8 cellular contexts compared by ENCODE assay signal in genomic region chr6:139372326-139373153, GRCh38. TPM values are rescaled to one million over a fixed set of nuclear protein-coding genes. Genes with fewer than 3 reads are reported as not detected.
A peak's percentile ranks its signal among the peaks of the same experiment; 100 is the strongest.
DNase-seq lines count a peak whose midpoint lies in the region; ATAC-seq, FAIRE-seq and TF ChIP-seq lines count a peak whose summit lies in the region.

No MANE protein-coding gene starts in this region.

- intact Hi-C loops in K562 (cut with micrococcal nuclease): loop anchor here (5.0 to 10.0 kb wide), 4 partner anchors 215 to 510 kb away; no protein-coding TSS in a partner anchor
- intact Hi-C loops in lower leg skin (cut with DNase I; ENCODE audit: low total_unique reads): no loop called here

- peak overlapping the region; percentile 94 for H3K9ac ChIP-seq in K562 (ENCODE audit: insufficient read depth in 1 of 2, low read depth in 2 of 2, low read length in 2 of 2)

- ATAC-seq in K562: no peak

- in situ Hi-C loops in K562 (cut with MboI): loop anchor here (10.0 kb wide), 1 partner anchor 142 kb away; no protein-coding TSS in a partner anchor

- no peaks in the 10 kb centered on the region for H3K9me3 ChIP-seq in K562 (replicated peaks; ENCODE audit: control insufficient read depth, insufficient read depth, low read depth, low read length)

- no peak for TF ChIP-seq CTCF in HFFc6 (IDR thresholded peaks at IDR 0.05)
- TF ChIP-seq CTCF in K562 (IDR thresholded peaks at IDR 0.05 in 2 of 3, conservative IDR thresholded peaks at IDR 0.05 in 1 of 3; ENCODE audit: insufficient read depth in 2 of 3, low read depth in 1 of 3, low read length in 3 of 3): no peak
- TF ChIP-seq CTCF in lower leg skin (IDR thresholded peaks at IDR 0.05): no peak
- no peak for TF ChIP-seq CTCF in type B pancreatic cell (conservative IDR thresholded peaks at IDR 0.05)

- CTCF ChIA-PET in K562 (lab: Yijun Ruan, JAX; ENCODE audit: low intra/inter-chr PET ratio): interaction anchor here (0.7 to 1.5 kb wide), 5 partner anchors 448 to 1069 kb away, joined by 3 to 5 read pairs (median 4); no protein-coding TSS in a partner anchor

- H3K27ac Mint-ChIP-seq in HFFc6: peak overlapping the region; percentile 98
- H3K27ac Mint-ChIP-seq in type B pancreatic cell: peak overlapping the region; percentile 85

- H3K4me3 Mint-ChIP-seq in HFFc6 (peak overlapping the region; percentile 98), type B pancreatic cell (peak overlapping the region; percentile 100)

- peaks cover 24% of the 10 kb centered on the region for H3K36me3 ChIP-seq in ACC112 (ENCODE audit: insufficient read depth, low read length)
- peaks cover 26% of the 10 kb centered on the region for H3K36me3 ChIP-seq in K562 (ENCODE audit: control insufficient read depth, insufficient read depth, low read length)

- POLR2A ChIA-PET in K562 (lab: Yijun Ruan, JAX): interaction anchor here (0.5 to 4.3 kb wide), 45 partner anchors 8 to 755 kb away, joined by 3 to 41 read pairs (median 4); no protein-coding TSS in a partner anchor

- H3K27me3 Mint-ChIP-seq in HFFc6 (ENCODE audit: insufficient read depth) (peaks cover 48% of the 10 kb centered on the region), type B pancreatic cell (peaks cover 4% of the 10 kb centered on the region)

- no peak for TF ChIP-seq POLR2A in K562 (conservative IDR thresholded peaks at IDR 0.05)
- TF ChIP-seq POLR2A in lower leg skin (IDR thresholded peaks at IDR 0.05): no peak

- peak overlapping the region; percentile 98 for H3K4me2 ChIP-seq in K562 (ENCODE audit: insufficient read depth, low read length)

- H3K9me3 Mint-ChIP-seq in HFFc6 (peaks cover 22% of the 10 kb centered on the region), type B pancreatic cell (peaks cover 3% of the 10 kb centered on the region)

- H2AFZ ChIP-seq in ACC112 (ENCODE audit: low read length, unreplicated experiment) (no peak overlapping the region), K562 (ENCODE audit: low read depth, low read length) (no peak overlapping the region)

- H3K4me1 Mint-ChIP-seq in HFFc6 (ENCODE audit: low read depth): peaks cover 57% of the 10 kb centered on the region
- peaks cover 57% of the 10 kb centered on the region for H3K4me1 Mint-ChIP-seq in type B pancreatic cell (ENCODE audit: unreplicated experiment)

- no TSS peak for BruUV-seq in K562 (replicated peaks; lab: Mats Ljungman, UMichigan)

- no peak for TF ChIP-seq EP300 in K562 (IDR thresholded peaks at IDR 0.05; ENCODE audit: low read length)

- H3K4me3 ChIP-seq in ACC112 (ENCODE audit: low read depth, low read length) (peak overlapping the region; percentile 94), K562 (peak overlapping the region; percentile 83), lower leg skin (ENCODE audit: low read depth, poor library complexity, severe bottlenecking) (peak overlapping the region; percentile 77)

- H3K79me2 ChIP-seq in ACC112 (ENCODE audit: control insufficient read depth, insufficient read depth, low read length, unreplicated experiment) (peaks cover 32% of the 10 kb centered on the region), K562 (ENCODE audit: control insufficient read depth, insufficient read depth, low read length) (peaks cover 42% of the 10 kb centered on the region)

- peaks cover 21% of the 10 kb centered on the region for H4K20me1 ChIP-seq in K562 (replicated peaks; ENCODE audit: control insufficient read depth, insufficient read depth, low read length)

- no peaks in the 10 kb centered on the region for H3K27me3 ChIP-seq in ACC112 (ENCODE audit: insufficient read depth, low read length)
- no peaks in the 10 kb centered on the region for H3K27me3 ChIP-seq in K562 (ENCODE audit: control insufficient read depth in 2 of 2, insufficient read depth in 2 of 2, low read length in 2 of 2)

- peak; percentile 74 for DNase-seq in HFFc6
- DNase-seq in K562 (ENCODE audit: extremely low read depth in 1 of 4, low spot score in 3 of 4): peak in 1 of 4 experiments; percentile 19
- no peak for DNase-seq in lower leg skin (ENCODE audit: low spot score in 2 of 2)
- DNase-seq in type B pancreatic cell (ENCODE audit: extremely low spot score, unreplicated experiment): no peak
- DNase-seq in epidermal melanocyte (ENCODE audit: insufficient read length, low spot score): no peak
- DNase-seq in NCI-H128 (lab: John Stamatoyannopoulos, UW; ENCODE audit: unreplicated experiment): no peak
- DNase-seq in NOMO-1 treated with DMSO at 0.1 percent for 48 hours (lab: John Stamatoyannopoulos, UW; ENCODE audit: unreplicated experiment): no peak

- TF ChIP-seq RAD21 in K562 (CRISPR knock-in tag; conservative IDR thresholded peaks at IDR 0.05 in 1 of 2, IDR thresholded peaks at IDR 0.05 in 1 of 2): no peak

- H3K36me3 Mint-ChIP-seq in HFFc6 (ENCODE audit: low read depth): peaks cover 44% of the 10 kb centered on the region
- H3K36me3 Mint-ChIP-seq in type B pancreatic cell: peaks cover 23% of the 10 kb centered on the region

- FAIRE-seq in K562 (lab: Jason Lieb, UNC): no peak

- WGBS in K562 (ENCODE audit: insufficient coverage, low coverage, missing lambda C conversion rate): 1% methylated on average over 14 of the region's 14 CpGs
- WGBS in lower leg skin, 2 donors: 0 to 3% methylated on average over 14 of the region's 14 CpGs

- H3K27ac ChIP-seq in ACC112 (ENCODE audit: low read depth, low read length) (peak overlapping the region; percentile 90), K562 (ENCODE audit: extremely low read depth, low read depth, low read length) (peak overlapping the region; percentile 97)

- H3K4me1 ChIP-seq in ACC112 (ENCODE audit: control insufficient read depth, insufficient read depth, low read length, unreplicated experiment) (peaks cover 29% of the 10 kb centered on the region), K562 (replicated peaks in 1 of 2; ENCODE audit: control insufficient read depth in 2 of 2, insufficient read depth in 2 of 2, low read length in 2 of 2) (peaks cover 28 to 38% of the 10 kb centered on the region in 2 experiments)

- H3K9me1 ChIP-seq in K562 (ENCODE audit: control insufficient read depth, insufficient read depth, low read length): no peaks in the 10 kb centered on the region

TF ChIP-seq in K562, 482 proteins besides CTCF, POLR2A, EP300 and RAD21 (continues in another document):
- no peak for TF ChIP-seq KAT8 (IDR thresholded peaks at IDR 0.05; ENCODE audit: low read depth)
- no peak; the same call in 1 of the 2 replicates for TF ChIP-seq DMBX1 (CRISPR knock-in tag; IDR thresholded peaks at IDR 0.05; ENCODE audit: borderline replicate concordance)
- no peak for TF ChIP-seq CUX1 (CRISPR knock-in tag; IDR thresholded peaks at IDR 0.05)

RNA-seq across cellular contexts. Expression of gene CITED2, which starts 1.9 kb away (rescaled TPM):
- 1,000 to 10,000 TPM; 1,147 to 1,717 (median 1,616) TPM for total RNA-seq in HFFc6 (2021; fragmentation: NEBNext Ultra II Directional; extraction: Animal tissue kit (Norgen Biotek cat#: 25700))
- 15.3 and 17.8 TPM in 2 replicates for total RNA-seq in K562 (2011; cell fraction: chromatin; rRNA removed; ENCODE audit: low replicate concordance)
- 22.8 and 25.8 TPM in 2 replicates for total RNA-seq in K562 (2011; cell fraction: nucleolus; rRNA removed)
- total RNA-seq in K562 (2011; cell fraction: nucleoplasm; rRNA removed): 18.8 and 19.2 TPM in 2 replicates
- 56.6 and 80.0 TPM in 2 replicates for total RNA-seq in K562 (2014; rRNA removed)
- total RNA-seq in K562 (2014; rRNA removed; fragmentation: Illumina TruSeq; extraction: Trizol): 15.3 and 18.2 TPM in 2 replicates
- total RNA-seq in K562 (2015; rRNA removed; fragmentation: Illumina TruSeq; extraction: Trizol): 12.0 and 13.5 TPM in 2 replicates
- total RNA-seq in K562 (2021): 80.9 and 86.1 TPM in 2 replicates
- 17.5 and 44.7 TPM in 2 replicates for polyA plus RNA-seq in K562 (2011; rRNA removed)
- 24.9 and 64.7 TPM in 2 replicates for polyA plus RNA-seq in K562 (2011; cell fraction: cytosol; rRNA removed)
- 35.6 and 45.1 TPM in 2 replicates for polyA plus RNA-seq in K562 (2011; cell fraction: nucleus; rRNA removed)
- 30.8 and 32.8 TPM in 2 replicates for polyA plus RNA-seq in K562 (2012)
- 43.4 and 44.8 TPM in 2 replicates for polyA plus RNA-seq in K562 (2014; fragmentation: Illumina TruSeq; extraction: Trizol)
- polyA plus RNA-seq in K562 (2014; fragmentation: Nextera tagmentation; extraction: Ambion mirVana): under 1 TPM; 0.21 to 0.43 TPM
- 34.2 and 34.8 TPM in 2 replicates for polyA plus RNA-seq in K562 (2014; rRNA removed)
- 8.4 and 17.5 TPM in 2 replicates for polyA minus RNA-seq in K562 (2011; rRNA and poly(A)+ RNA removed)
- polyA minus RNA-seq in K562 (2011; cell fraction: cytosol; rRNA and poly(A)+ RNA removed): 22.9 and 45.5 TPM in 2 replicates
- polyA minus RNA-seq in K562 (2011; cell fraction: nucleus; rRNA and poly(A)+ RNA removed): 19.1 and 55.8 TPM in 2 replicates
- total RNA-seq in lower leg skin: 100 to 1,000 TPM; 155 to 313 (median 257) TPM
- total RNA-seq in type B pancreatic cell (ENCODE audit: low replicate concordance): 129 and 143 TPM in 2 replicates
